ENCODE assay signal across 19 cellular contexts in genomic region chr1:85569737-85570404, GRCh38. TPM values are rescaled to one million over a fixed set of nuclear protein-coding genes. Genes with fewer than 3 reads are reported as not detected.
A peak's percentile ranks its signal among the peaks of the same experiment; 100 is the strongest.
DNase-seq lines count a peak whose midpoint lies in the region; ATAC-seq and TF ChIP-seq lines count a peak whose summit lies in the region.
"Had no signal": no experiment of that assay in that cellular context is flagged by ENCODE, and none has a peak within 500 bp of the region (broad histone marks: within the 10 kb centered on the region; RNA-seq: fewer than 3 reads in every experiment).

No MANE protein-coding gene starts in this region.

- TF ChIP-seq CTCF in left ventricle myocardium inferior (IDR thresholded peaks at IDR 0.05; ENCODE audit: borderline replicate concordance) (no peak), heart right ventricle (IDR thresholded peaks at IDR 0.05) (no peak), coronary artery (IDR thresholded peaks at IDR 0.05) (no peak), osteocyte (IDR thresholded peaks at IDR 0.05) (no peak), GM10266 (IDR thresholded peaks at IDR 0.05; ENCODE audit: control insufficient read depth, insufficient read depth, low read depth, missing control alignments) (no peak)

- WGBS in heart right ventricle, 2 donors: 72 to 79% methylated on average over 8 of the region's 8 CpGs
- WGBS in aorta, 2 donors: 30 to 41% methylated on average over 8 of the region's 8 CpGs

- ATAC-seq in heart right ventricle (no peak), aorta (ENCODE audit: low FRiP score) (no peak), GM18519 (IDR thresholded peaks at IDR 0.05; ENCODE audit: low FRiP score, unreplicated experiment) (no peak)
- ATAC-seq: esophagus mucosa had no signal

- peaks cover 9% of the 10 kb centered on the region for H3K36me3 Mint-ChIP-seq in osteocyte (ENCODE audit: unreplicated experiment)
- H3K36me3 Mint-ChIP-seq: activated naive CD4-positive, alpha-beta T cell treated with anti-CD3 and anti-CD28 coated beads, Interleukin-2, amount 10 ng/mL, durations not matched to agents 7 days and 5 days; brain had no signal

- H3K36me3 ChIP-seq in left ventricle myocardium inferior (no peaks in the 10 kb centered on the region), heart right ventricle (no peaks in the 10 kb centered on the region), aorta (ENCODE audit: control insufficient read depth in 1 of 2, insufficient read depth in 2 of 2, low read length in 1 of 2) (peaks cover 0 to 1% of the 10 kb centered on the region in 2 donors)
- H3K36me3 ChIP-seq: neutrophil, Peyer's patch had no signal

- H3K27ac Mint-ChIP-seq in osteocyte (ENCODE audit: unreplicated experiment): peak overlapping the region; percentile 90
- H3K27ac Mint-ChIP-seq: activated naive CD4-positive, alpha-beta T cell treated with anti-CD3 and anti-CD28 coated beads, Interleukin-2, amount 10 ng/mL, durations not matched to agents 7 days and 5 days; brain had no signal

- DNase-seq in left ventricle myocardium inferior (no peak), heart right ventricle (no peak), coronary artery (ENCODE audit: low spot score) (no peak), osteocyte (ENCODE audit: extremely low spot score, unreplicated experiment) (no peak), aorta (no peak), GM10266 (ENCODE audit: extremely low spot score) (no peak), SIG-M5 treated with dmso at 0.1 percent for 504 hours (lab: John Stamatoyannopoulos, UW; ENCODE audit: unreplicated experiment) (no peak)
- DNase-seq: activated naive CD4-positive, alpha-beta T cell treated with anti-CD3 and anti-CD28 coated beads, Interleukin-2, amount 10 ng/mL, durations not matched to agents 7 days and 5 days; activated T-cell treated with anti-CD3 and anti-CD28 coated beads, Interleukin-2, amount 50 U/mL, for 1 hour; head of caudate nucleus; NCI-H1436; Peyer's patch; stimulated activated CD4-positive, alpha-beta T cell treated with anti-CD3 and anti-CD28 coated beads, Interleukin-4, amount 100 ng/mL, for 4 hours; stimulated activated CD8-positive, alpha-beta memory T cell treated with anti-CD3 and anti-CD28 coated beads, Interleukin-4, amount 100 ng/mL, for 48 hours had no signal

- no peaks in the 10 kb centered on the region for H3K27me3 ChIP-seq in left ventricle myocardium inferior (ENCODE audit: low read depth)
- no peaks in the 10 kb centered on the region for H3K27me3 ChIP-seq in heart right ventricle
- no peaks in the 10 kb centered on the region for H3K27me3 ChIP-seq in aorta (ENCODE audit: control insufficient read depth in 1 of 2, insufficient read depth in 2 of 2, low read length in 1 of 2)
- H3K27me3 ChIP-seq: Peyer's patch had no signal

- peaks cover 79% of the 10 kb centered on the region for H3K4me1 Mint-ChIP-seq in osteocyte (ENCODE audit: unreplicated experiment)
- H3K4me1 Mint-ChIP-seq: activated naive CD4-positive, alpha-beta T cell treated with anti-CD3 and anti-CD28 coated beads, Interleukin-2, amount 10 ng/mL, durations not matched to agents 7 days and 5 days; brain had no signal

- H3K27ac ChIP-seq in left ventricle myocardium inferior (replicated peaks) (peak overlapping the region; percentile 41), heart right ventricle (peak overlapping the region in 5 of 10 donors; percentile 48 to 74 (median 55)), coronary artery (peak overlapping the region; percentile 80 to 83), aorta (ENCODE audit: low read depth in 1 of 2, low read length in 2 of 2) (peak overlapping the region; percentile 53 to 93)
- H3K27ac ChIP-seq: C4-2B, neutrophil had no signal

- H3K9me3 ChIP-seq in left ventricle myocardium inferior (replicated peaks) (no peaks in the 10 kb centered on the region), heart right ventricle (no peaks in the 10 kb centered on the region), aorta (ENCODE audit: control insufficient read depth, low read length) (no peaks in the 10 kb centered on the region)
- H3K9me3 ChIP-seq: neutrophil, Peyer's patch had no signal

- intact Hi-C loops in left ventricle myocardium inferior (cut with micrococcal nuclease) (no loop called here), heart right ventricle (cut with DNase I) (loop anchor here in 6 of 10 donors (10.0 kb wide), 5 partner anchors 75 to 265 kb away; partner anchors contain the start of gene DDAH1 (in 3 of the 6)), aorta (cut with DNase I) (loop anchor here in 1 of 2 donors (5.0 kb wide), 1 partner anchor 68 kb away; no protein-coding TSS in a partner anchor)

- no peak overlapping the region for H3K4me3 Mint-ChIP-seq in osteocyte (ENCODE audit: unreplicated experiment)
- H3K4me3 Mint-ChIP-seq: activated naive CD4-positive, alpha-beta T cell treated with anti-CD3 and anti-CD28 coated beads, Interleukin-2, amount 10 ng/mL, durations not matched to agents 7 days and 5 days; brain had no signal

- H3K4me1 ChIP-seq in left ventricle myocardium inferior (peaks cover 26% of the 10 kb centered on the region), heart right ventricle (peaks cover 0 to 34% (median 7%) of the 10 kb centered on the region in 9 donors), aorta (ENCODE audit: control insufficient read depth in 1 of 2, insufficient read depth in 2 of 2, low read length in 2 of 2) (peaks cover 7 to 10% of the 10 kb centered on the region in 2 donors)
- H3K4me1 ChIP-seq: Peyer's patch had no signal

- no peak overlapping the region for H3K4me3 ChIP-seq in left ventricle myocardium inferior
- no peak overlapping the region for H3K4me3 ChIP-seq in heart right ventricle
- peak overlapping the region; percentile 6 for H3K4me3 ChIP-seq in coronary artery
- no peak overlapping the region for H3K4me3 ChIP-seq in aorta (ENCODE audit: low read length in 2 of 2)
- H3K4me3 ChIP-seq: Peyer's patch had no signal

- no peaks in the 10 kb centered on the region for H3K27me3 Mint-ChIP-seq in osteocyte (ENCODE audit: unreplicated experiment)

- H3K9me3 Mint-ChIP-seq in osteocyte (ENCODE audit: unreplicated experiment): no peaks in the 10 kb centered on the region
- H3K9me3 Mint-ChIP-seq: activated naive CD4-positive, alpha-beta T cell treated with anti-CD3 and anti-CD28 coated beads, Interleukin-2, amount 10 ng/mL, durations not matched to agents 7 days and 5 days had no signal

RNA-seq across cellular contexts. Expression of gene CCN1, which starts 10.7 kb away (rescaled TPM):
- 38.7 TPM for total RNA-seq in left ventricle myocardium inferior
- total RNA-seq in heart right ventricle: 1,000 to 10,000 TPM in 1 of 10 donors, 100 to 1,000 TPM in 1, 10 to 100 TPM in 8; 28.3 to 1,074 (median 62.8) TPM
- polyA plus RNA-seq in heart right ventricle: 100 to 1,000 TPM in 1 of 2 donors, 10 to 100 TPM in 1; 27.4 to 157 TPM
- 412 and 526 TPM in 2 replicates for total RNA-seq in osteocyte
- total RNA-seq in aorta: 1,000 to 10,000 TPM in 1 of 2 donors, 100 to 1,000 TPM in 1; 354 to 2,327 TPM
- polyA plus RNA-seq in aorta: 100 to 1,000 TPM in 1 of 2 donors, 10 to 100 TPM in 1; 56.5 to 949 TPM
